Comparison of ENCODE assay signal across 21 cellular contexts in the genomic region with DNA sequence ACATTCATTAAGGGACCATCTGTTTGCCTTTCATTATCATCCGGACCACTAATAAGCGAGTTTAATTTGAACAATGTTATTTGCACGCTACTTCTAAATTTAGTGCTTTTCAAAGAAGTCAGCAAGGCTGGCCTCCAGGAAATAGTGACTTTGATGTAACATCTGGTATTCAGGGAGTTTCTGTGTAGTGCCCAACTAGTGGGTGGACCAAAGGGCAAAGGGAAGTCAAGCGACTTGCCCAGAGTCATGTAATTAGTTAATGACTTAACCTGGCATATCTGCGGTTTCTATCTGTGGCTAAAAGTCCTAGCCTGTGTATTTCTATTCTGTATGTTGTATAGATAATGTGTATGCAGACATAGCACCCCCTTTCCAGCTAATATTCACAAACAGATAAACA. TPM values are rescaled to one million over a fixed set of nuclear protein-coding genes. Genes with fewer than 3 reads are reported as not detected.
DNase-seq lines count a peak whose midpoint lies in the region; ATAC-seq, FAIRE-seq and TF ChIP-seq lines count a peak whose summit lies in the region.
"Had no signal": no experiment of that assay in that cellular context is flagged by ENCODE, and none has a peak within 500 bp of the region (broad histone marks: within the 10 kb centered on the region; RNA-seq: fewer than 3 reads in every experiment).

No MANE protein-coding gene starts in this region.

- H3K4me2 ChIP-seq in BLaER1 (peak overlapping the region; percentile 19), endothelial cell of umbilical vein (ENCODE audit: insufficient read depth, low read length) (no peak overlapping the region), PC-3 (ENCODE audit: low read length) (no peak overlapping the region), H9 (ENCODE audit: insufficient read depth, insufficient read length, low read length) (no peak overlapping the region)
- H3K4me2 ChIP-seq: GM23338 had no signal

- FAIRE-seq in endothelial cell of umbilical vein (lab: Jason Lieb, UNC) = peak; percentile 57
- FAIRE-seq: GM12892, GM19239 had no signal

- H4K20me1 ChIP-seq in BLaER1 (no peaks in the 10 kb centered on the region), endothelial cell of umbilical vein (replicated peaks; ENCODE audit: control insufficient read depth, extremely low read depth, insufficient read depth, low read length) (peaks cover 2% of the 10 kb centered on the region), PC-3 (ENCODE audit: low read length) (no peaks in the 10 kb centered on the region), H9 (ENCODE audit: control insufficient read depth, insufficient read depth, insufficient read length) (no peaks in the 10 kb centered on the region)

- no peak overlapping the region for H4K8ac ChIP-seq in H9 (replicated peaks; ENCODE audit: insufficient read length, low read depth, low read length)

- H3K23me2 ChIP-seq in H9 (ENCODE audit: insufficient read length, low read depth, low read length, poor library complexity, severe bottlenecking) = no peaks in the 10 kb centered on the region

- H3F3A ChIP-seq in PC-3 (ENCODE audit: low read length, unreplicated experiment) = no peaks in the 10 kb centered on the region

- H3K4me3 ChIP-seq in BLaER1 (no peak overlapping the region), endothelial cell of umbilical vein (replicated peaks in 1 of 3; ENCODE audit: insufficient read depth in 1 of 3, low read depth in 1 of 3, low read length in 3 of 3) (no peak overlapping the region), PC-3 (ENCODE audit: low read length) (no peak overlapping the region)
- H3K4me3 ChIP-seq: GM23338 had no signal

- no peak for TF ChIP-seq POLR2A in endothelial cell of umbilical vein (IDR thresholded peaks at IDR 0.05; ENCODE audit: low read depth, low read length)

- WGBS in H9 (ENCODE audit: extremely low coverage, insufficient read length, low lambda C conversion rate) = no CpG with 5 or more reads among the region's 5 CpGs

- POLR2A ChIA-PET in endothelial cell of umbilical vein (lab: Charles Lee) (no interaction called here), PC-3 (lab: Charles Lee; ENCODE audit: unreplicated experiment) (no interaction called here)
- POLR2A ChIA-PET in CD4-positive, alpha-beta T cell (lab: Charles Lee) = no interaction called here

- no peak overlapping the region for H3K14ac ChIP-seq in H9 (ENCODE audit: insufficient read depth, low read length)

- H3K9me1 ChIP-seq in endothelial cell of umbilical vein (replicated peaks; ENCODE audit: control insufficient read depth, extremely low read depth, insufficient read depth, low read length) = no peaks in the 10 kb centered on the region

- no peak overlapping the region for H3K4me3 Mint-ChIP-seq in H9
- no peak overlapping the region for H3K4me3 Mint-ChIP-seq in CD4-positive, alpha-beta T cell
- H3K4me3 Mint-ChIP-seq: GM23338 had no signal

- H3K9me3 Mint-ChIP-seq in H9 = peaks cover 0 to 9% of the 10 kb centered on the region in 2 experiments; a peak in 1 of 5 replicates
- H3K9me3 Mint-ChIP-seq in CD4-positive, alpha-beta T cell = no peaks in the 10 kb centered on the region

- dilution Hi-C loops in endothelial cell of umbilical vein (cut with MboI; ENCODE audit: extremely low pct_ligation_motif_present, low sequenced_read_pairs) = no loop called here

- H3K4me1 Mint-ChIP-seq in H9 = no peaks in the 10 kb centered on the region
- peaks cover 7% of the 10 kb centered on the region for H3K4me1 Mint-ChIP-seq in CD4-positive, alpha-beta T cell (ENCODE audit: low read depth)
- H3K4me1 Mint-ChIP-seq: GM23338 had no signal

- no peaks in the 10 kb centered on the region for H3K27me3 ChIP-seq in BLaER1
- peaks cover 6 to 8% of the 10 kb centered on the region in 2 experiments for H3K27me3 ChIP-seq in endothelial cell of umbilical vein (ENCODE audit: control insufficient read depth in 2 of 2, insufficient read depth in 2 of 2, low read length in 2 of 2)
- peaks cover 38% of the 10 kb centered on the region for H3K27me3 ChIP-seq in PC-3 (ENCODE audit: low read length)
- H3K27me3 ChIP-seq in H9 (ENCODE audit: insufficient read depth, low read length) = no peaks in the 10 kb centered on the region
- peaks cover 11% of the 10 kb centered on the region for H3K27me3 ChIP-seq in CD4-positive, alpha-beta T cell (ENCODE audit: control insufficient read depth, insufficient read depth, low read length)

- ATAC-seq in GM21447 (IDR thresholded peaks at IDR 0.05; ENCODE audit: unreplicated experiment) (peak; percentile 80), HG03571 (IDR thresholded peaks at IDR 0.05; ENCODE audit: unreplicated experiment) (no peak), PC-3 (no peak)
- no peak for ATAC-seq in CD4-positive, alpha-beta T cell (ENCODE audit: poor library complexity)
- ATAC-seq: GM23338 had no signal

- no peaks in the 10 kb centered on the region for H3K79me1 ChIP-seq in H9 (ENCODE audit: insufficient read depth, low read depth, low read length, poor library complexity, severe bottlenecking)

- no peak overlapping the region for H4K91ac ChIP-seq in H9 (ENCODE audit: insufficient read length, low read depth, low read length)

- H3K27me3 Mint-ChIP-seq in H9 (ENCODE audit: low read depth) = peaks cover 34% of the 10 kb centered on the region
- H3K27me3 Mint-ChIP-seq in CD4-positive, alpha-beta T cell = peaks cover 29% of the 10 kb centered on the region

- H3K56ac ChIP-seq in H9 (ENCODE audit: insufficient read length, low read depth, low read length) = no peak overlapping the region

- H3K4me1 ChIP-seq in BLaER1 (peaks cover 13% of the 10 kb centered on the region), endothelial cell of umbilical vein (ENCODE audit: control insufficient read depth, extremely low read depth, insufficient read depth, low read length) (peaks cover 13% of the 10 kb centered on the region), PC-3 (ENCODE audit: insufficient read depth, low read length) (no peaks in the 10 kb centered on the region), H9 (ENCODE audit: insufficient read depth, low read length) (no peaks in the 10 kb centered on the region)

- no TSS peak for BruUV-seq in endothelial cell of umbilical vein (replicated peaks; lab: Mats Ljungman, UMichigan)
- BruUV-seq in PC-3 (replicated peaks; lab: Mats Ljungman, UMichigan) = no TSS peak

- H2AK5ac ChIP-seq in H9 (ENCODE audit: insufficient read length, low read length) = no peak overlapping the region

- intact Hi-C loops in endothelial cell of umbilical vein (cut with micrococcal nuclease) (loop anchor here (2.0 kb wide), 3 partner anchors 55 to 289 kb away; no protein-coding TSS in a partner anchor), PC-3 (cut with micrococcal nuclease) (no loop called here)
- intact Hi-C loops in CD4-positive, alpha-beta T cell (cut with DNase I, micrococcal nuclease) = no loop called here

- H3K9ac ChIP-seq in BLaER1 (no peak overlapping the region), endothelial cell of umbilical vein (replicated peaks; ENCODE audit: extremely low read depth, insufficient read depth, low read length) (no peak overlapping the region), PC-3 (ENCODE audit: low read length) (no peak overlapping the region), H9 (ENCODE audit: extremely low read depth, insufficient read length, low read length) (no peak overlapping the region)

- no peaks in the 10 kb centered on the region for H3K79me2 ChIP-seq in endothelial cell of umbilical vein (ENCODE audit: control insufficient read depth, insufficient read depth, low read length)
- H3K79me2 ChIP-seq in PC-3 (ENCODE audit: low read length) = no peaks in the 10 kb centered on the region
- no peaks in the 10 kb centered on the region for H3K79me2 ChIP-seq in H9 (ENCODE audit: insufficient read depth, low read length)

- no peaks in the 10 kb centered on the region; a peak in 2 of 7 replicates for H3K36me3 Mint-ChIP-seq in H9 (ENCODE audit: insufficient read depth in 1 of 3, low read depth in 3 of 3)
- H3K36me3 Mint-ChIP-seq in CD4-positive, alpha-beta T cell (ENCODE audit: low read depth) = no peaks in the 10 kb centered on the region

- no peaks in the 10 kb centered on the region for H3K9me2 ChIP-seq in PC-3 (replicated peaks; ENCODE audit: low read length)

- DNase-seq in KBM-7 (peak; percentile 25), endothelial cell of umbilical vein (ENCODE audit: low read depth, low spot score) (no peak), PC-3 (no peak), H9 (no peak)
- DNase-seq in CD4-positive, alpha-beta T cell = no peak
- DNase-seq: GDM1, IMR-90, Kasumi-1, NCI-H1105, NCI-H1694, NCI-H2107, NCI-H226, NCI-H69, SW 1271 had no signal

- CTCF ChIA-PET in endothelial cell of umbilical vein (lab: Charles Lee) (no interaction called here), PC-3 (lab: Charles Lee) (no interaction called here)
- CTCF ChIA-PET in CD4-positive, alpha-beta T cell (lab: Charles Lee) = no interaction called here

- H3K36me3 ChIP-seq in BLaER1 (no peaks in the 10 kb centered on the region), endothelial cell of umbilical vein (ENCODE audit: control insufficient read depth in 2 of 2, extremely low read depth in 1 of 2, insufficient read depth in 2 of 2, low read length in 2 of 2) (no peaks in the 10 kb centered on the region), PC-3 (ENCODE audit: low read depth, low read length) (no peaks in the 10 kb centered on the region)

- no peak overlapping the region for H2BK120ac ChIP-seq in H9 (ENCODE audit: low read depth, low read length, poor library complexity, severe bottlenecking)

- no peak overlapping the region for H2BK20ac ChIP-seq in H9 (ENCODE audit: low read depth, low read length, poor library complexity, severe bottlenecking)

- H2BK5ac ChIP-seq in H9 (ENCODE audit: insufficient read length, low read length) = no peak overlapping the region

- in situ Hi-C loops in KBM-7 (cut with MboI; ENCODE audit: low pct_unique_long_range_greater_than_20kb, low sequenced_read_pairs) = no loop called here

- no peak overlapping the region for H3K4ac ChIP-seq in H9 (ENCODE audit: low read depth, low read length)

- no peak overlapping the region for H2BK12ac ChIP-seq in H9 (ENCODE audit: insufficient read length, low read depth, low read length)

- no peak overlapping the region for H3T11ph ChIP-seq in H9 (ENCODE audit: low read length)

- H2BK15ac ChIP-seq in H9 (ENCODE audit: low read depth, low read length) = no peak overlapping the region

- H3K9me3 ChIP-seq in BLaER1 (peaks cover 5% of the 10 kb centered on the region), endothelial cell of umbilical vein (replicated peaks; ENCODE audit: control insufficient read depth, insufficient read depth, low read length) (no peaks in the 10 kb centered on the region), PC-3 (ENCODE audit: low read length) (no peaks in the 10 kb centered on the region), H9 (ENCODE audit: control insufficient read depth, low read depth, low read length) (no peaks in the 10 kb centered on the region)
- H3K9me3 ChIP-seq in CD4-positive, alpha-beta T cell (ENCODE audit: control insufficient read depth, low read length) = no peaks in the 10 kb centered on the region

- TF ChIP-seq CTCF in endothelial cell of umbilical vein (IDR thresholded peaks at IDR 0.05; ENCODE audit: extremely low read depth in 1 of 2, insufficient read depth in 1 of 2, low read depth in 1 of 2, low read length in 2 of 2) (no peak), PC-3 (conservative IDR thresholded peaks at IDR 0.05; ENCODE audit: low read depth, low read length) (no peak), H9 (conservative IDR thresholded peaks at IDR 0.05) (no peak)
- no peak for TF ChIP-seq CTCF in CD4-positive, alpha-beta T cell (IDR thresholded peaks at IDR 0.05)

- H3K27ac ChIP-seq in BLaER1 = no peak overlapping the region
- H3K27ac ChIP-seq in endothelial cell of umbilical vein (ENCODE audit: insufficient read depth, low read depth, low read length) = no peak overlapping the region
- H3K27ac ChIP-seq in PC-3 (ENCODE audit: low read length) = no peak overlapping the region
- no peak overlapping the region for H3K27ac ChIP-seq in H9 (ENCODE audit: insufficient read length, low read depth, low read length)
- no peak overlapping the region for H3K27ac ChIP-seq in CD4-positive, alpha-beta T cell (ENCODE audit: low read depth, low read length)
- H3K27ac ChIP-seq: 22Rv1 had no signal

- H3K23ac ChIP-seq in H9 (ENCODE audit: insufficient read length, low read depth, low read length) = no peak overlapping the region

- H3K18ac ChIP-seq in H9 (ENCODE audit: insufficient read length, low read depth, low read length) = no peak overlapping the region

- no peak overlapping the region for H4K5ac ChIP-seq in H9 (ENCODE audit: insufficient read length, low read depth, low read length)

- H2AFZ ChIP-seq in endothelial cell of umbilical vein (ENCODE audit: low read depth, low read length) = no peak overlapping the region
- no peak overlapping the region for H2AFZ ChIP-seq in PC-3 (ENCODE audit: low read length)
- no peak overlapping the region for H2AFZ ChIP-seq in H9 (ENCODE audit: low read length)
- H2AFZ ChIP-seq: GM23338 had no signal

- H3K27ac Mint-ChIP-seq in H9 = no peak overlapping the region
- H3K27ac Mint-ChIP-seq in CD4-positive, alpha-beta T cell = no peak overlapping the region
- H3K27ac Mint-ChIP-seq: GM23338 had no signal

RNA-seq across cellular contexts. Expression of gene LCORL, which starts 56.3 kb away (rescaled TPM):
- total RNA-seq in endothelial cell of umbilical vein (17.9 and 23.9 TPM in 2 replicates), PC-3 (2014; rRNA removed) (2.9 and 3.7 TPM in 2 replicates), H9 (2021) (11.6 and 15.5 TPM in 2 replicates)
- 2.8 and 3.7 TPM in 2 replicates for polyA plus RNA-seq in endothelial cell of umbilical vein
- 3.2 and 3.4 TPM in 2 replicates for polyA plus RNA-seq in endothelial cell of umbilical vein (2011; cell fraction: cytosol; rRNA removed)
- polyA plus RNA-seq in endothelial cell of umbilical vein (2011; cell fraction: nucleus; rRNA removed) = 8.5 and 11.4 TPM in 2 replicates
- 6.6 and 8.4 TPM in 2 replicates for polyA plus RNA-seq in endothelial cell of umbilical vein (2012)
- 12.3 and 13.1 TPM in 2 replicates for polyA minus RNA-seq in endothelial cell of umbilical vein
- polyA minus RNA-seq in endothelial cell of umbilical vein (2011; cell fraction: cytosol; rRNA and poly(A)+ RNA removed) = 2.9 TPM
- polyA minus RNA-seq in endothelial cell of umbilical vein (2011; cell fraction: nucleus; rRNA and poly(A)+ RNA removed) = 48.0 and 58.5 TPM in 2 replicates
- total RNA-seq in CD4-positive, alpha-beta T cell = 1 to 10 TPM; 6.3 to 6.5 TPM
